ENCODE assay signal across 19 cellular contexts in the genomic region with DNA sequence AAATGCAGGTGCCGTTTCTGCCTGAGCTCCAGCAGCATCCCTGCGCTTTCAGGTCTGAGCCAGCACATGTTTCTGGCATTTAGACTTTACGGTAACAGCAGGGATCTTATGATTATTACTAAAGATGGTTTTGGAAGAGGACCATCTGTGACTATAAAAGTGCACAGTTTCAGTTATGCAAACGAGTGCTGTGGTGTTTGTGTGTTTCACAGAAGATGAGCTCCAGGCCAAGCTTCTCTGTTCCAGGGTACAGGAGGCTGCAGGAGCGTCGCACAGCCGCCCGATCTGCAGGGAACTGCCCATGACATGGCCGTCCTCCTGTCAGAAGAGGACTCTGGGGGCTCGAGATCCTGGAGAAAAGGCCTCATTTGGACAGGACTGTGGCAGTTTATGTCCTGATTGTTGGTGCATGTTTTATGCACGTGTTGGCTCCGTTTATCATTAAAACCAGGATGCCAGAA.
A peak's percentile ranks its signal among the peaks of the same experiment; 100 is the strongest.
DNase-seq lines count a peak whose midpoint lies in the region; ATAC-seq and TF ChIP-seq lines count a peak whose summit lies in the region.
"Had no signal": no experiment of that assay in that cellular context is flagged by ENCODE, and none has a peak within 500 bp of the region (broad histone marks: within the 10 kb centered on the region; RNA-seq: fewer than 3 reads in every experiment).

No MANE protein-coding gene starts in this region.

- peaks cover 5% of the 10 kb centered on the region for H3K27me3 Mint-ChIP-seq in GM23338 (ENCODE audit: insufficient read depth, low read depth, poor library complexity)
- no peaks in the 10 kb centered on the region for H3K27me3 Mint-ChIP-seq in activated CD4-positive, alpha-beta memory T cell treated with anti-CD3 and anti-CD28 coated beads for 36 hours
- H3K27me3 Mint-ChIP-seq: activated naive CD4-positive, alpha-beta T cell treated with anti-CD3 and anti-CD28 coated beads, Interleukin-2, amount 50 U/mL, for 24 hours had no signal

- no peaks in the 10 kb centered on the region for H4K20me1 ChIP-seq in GM23338 (replicated peaks; ENCODE audit: insufficient read depth)

- H3K4me3 Mint-ChIP-seq in GM23338: no peak overlapping the region
- no peak overlapping the region for H3K4me3 Mint-ChIP-seq in activated CD4-positive, alpha-beta memory T cell treated with anti-CD3 and anti-CD28 coated beads for 36 hours
- H3K4me3 Mint-ChIP-seq: activated naive CD4-positive, alpha-beta T cell treated with anti-CD3 and anti-CD28 coated beads, Interleukin-2, amount 50 U/mL, for 24 hours; T-helper 1 cell treated with Interleukin-12 subunit alpha and Interleukin-12 subunit beta and Interleukin-4 antibody, amounts not matched to agents 30 μg/mL and 1 μg/mL, for 36 hours had no signal

- no peak for TF ChIP-seq POLR2A in sigmoid colon (IDR thresholded peaks at IDR 0.05)

- POLR2A ChIA-PET in activated CD4-positive, alpha-beta memory T cell treated with anti-CD3 and anti-CD28 coated beads for 36 hours (lab: Charles Lee): no interaction called here

- no peak overlapping the region for H3K4me2 ChIP-seq in GM23338

- DNase-seq in DMS 273 (lab: John Stamatoyannopoulos, UW; ENCODE audit: unreplicated experiment): peak; percentile 50
- DNase-seq in DMS 273 treated with DMSO at 0.1 percent for 48 hours (lab: John Stamatoyannopoulos, UW): no peak
- no peak for DNase-seq in GM23338 (ENCODE audit: low spot score)
- peak; percentile 14 for DNase-seq in RWPE2 (ENCODE audit: low spot score)
- peak; percentile 69 for DNase-seq in sigmoid colon
- no peak for DNase-seq in KBM-7
- no peak for DNase-seq in activated CD4-positive, alpha-beta memory T cell treated with anti-CD3 and anti-CD28 coated beads for 36 hours
- no peak for DNase-seq in foreskin melanocyte
- DNase-seq: activated CD4-positive, CD25-positive, alpha-beta regulatory T cell treated with anti-CD3 and anti-CD28 coated beads, Interleukin-2, amount 50 U/mL, for 72 hours; activated CD8-positive, alpha-beta memory T cell treated with anti-CD3 and anti-CD28 coated beads, Interleukin-2, amount 50 U/mL, for 4 hours; effector CD4-positive, alpha-beta T cell; HCEC 1CT; left colon; NCI-H1436 treated with DMSO at 0.1 percent for 48 hours; NCI-H748 treated with DMSO at 0.1 percent for 48 hours; stomach had no signal

- H3K27me3 ChIP-seq in GM23338 (ENCODE audit: insufficient read depth) (no peaks in the 10 kb centered on the region), RWPE2 (ENCODE audit: insufficient read depth, poor library complexity, severe bottlenecking) (no peaks in the 10 kb centered on the region), sigmoid colon (no peaks in the 10 kb centered on the region)
- H3K27me3 ChIP-seq: stomach had no signal

- intact Hi-C loops in sigmoid colon (cut with DNase I): no loop called here
- intact Hi-C loops in activated CD4-positive, alpha-beta memory T cell treated with anti-CD3 and anti-CD28 coated beads for 36 hours (cut with micrococcal nuclease): no loop called here

- no peak overlapping the region for H2AFZ ChIP-seq in GM23338

- H3K27ac Mint-ChIP-seq in GM23338: peak overlapping the region; percentile 46; the same call in 1 of the 2 replicates
- no peak overlapping the region for H3K27ac Mint-ChIP-seq in activated CD4-positive, alpha-beta memory T cell treated with anti-CD3 and anti-CD28 coated beads for 36 hours
- H3K27ac Mint-ChIP-seq: activated naive CD4-positive, alpha-beta T cell treated with anti-CD3 and anti-CD28 coated beads, Interleukin-2, amount 50 U/mL, for 24 hours; T-helper 1 cell treated with Interleukin-12 subunit alpha and Interleukin-12 subunit beta and Interleukin-4 antibody, amounts not matched to agents 30 μg/mL and 1 μg/mL, for 36 hours had no signal

- WGBS in sigmoid colon, 2 donors: 79 to 89% methylated on average over 12 of the region's 12 CpGs

- TF ChIP-seq CTCF in GM23338 (conservative IDR thresholded peaks at IDR 0.05; ENCODE audit: low read depth in 2 of 2): no peak
- no peak for TF ChIP-seq CTCF in RWPE2 (IDR thresholded peaks at IDR 0.05; ENCODE audit: poor library complexity, severe bottlenecking)
- TF ChIP-seq CTCF in sigmoid colon (IDR thresholded peaks at IDR 0.05): no peak

- H3K4me1 ChIP-seq in GM23338 (ENCODE audit: insufficient read depth): no peaks in the 10 kb centered on the region
- no peaks in the 10 kb centered on the region for H3K4me1 ChIP-seq in RWPE2 (ENCODE audit: insufficient read depth, poor library complexity, severe bottlenecking)
- H3K4me1 ChIP-seq in sigmoid colon: peaks cover 0 to 10% (median 2%) of the 10 kb centered on the region in 4 donors
- H3K4me1 ChIP-seq: stomach had no signal

- no peaks in the 10 kb centered on the region; the same call in 1 of the 3 replicates for H3K36me3 Mint-ChIP-seq in GM23338 (ENCODE audit: low read depth)
- peaks cover 27% of the 10 kb centered on the region for H3K36me3 Mint-ChIP-seq in activated CD4-positive, alpha-beta memory T cell treated with anti-CD3 and anti-CD28 coated beads for 36 hours

- CTCF ChIA-PET in activated CD4-positive, alpha-beta memory T cell treated with anti-CD3 and anti-CD28 coated beads for 36 hours (lab: Charles Lee): no interaction called here

- H3K27ac ChIP-seq in GM23338 (ENCODE audit: low read depth) (no peak overlapping the region), RWPE2 (ENCODE audit: poor library complexity, severe bottlenecking) (no peak overlapping the region), sigmoid colon (no peak overlapping the region)
- H3K27ac ChIP-seq: 22Rv1, stomach had no signal

- H3K4me1 Mint-ChIP-seq in GM23338: no peaks in the 10 kb centered on the region
- no peaks in the 10 kb centered on the region for H3K4me1 Mint-ChIP-seq in activated CD4-positive, alpha-beta memory T cell treated with anti-CD3 and anti-CD28 coated beads for 36 hours (ENCODE audit: low read depth)
- H3K4me1 Mint-ChIP-seq: activated naive CD4-positive, alpha-beta T cell treated with anti-CD3 and anti-CD28 coated beads, Interleukin-2, amount 50 U/mL, for 24 hours had no signal

- no peaks in the 10 kb centered on the region for H3K9me3 ChIP-seq in RWPE2 (ENCODE audit: severe bottlenecking)
- H3K9me3 ChIP-seq in sigmoid colon: no peaks in the 10 kb centered on the region
- H3K9me3 ChIP-seq: stomach had no signal

- TF ChIP-seq EP300 in sigmoid colon (IDR thresholded peaks at IDR 0.05): no peak

- H3K9me3 Mint-ChIP-seq in GM23338: no peaks in the 10 kb centered on the region
- no peaks in the 10 kb centered on the region for H3K9me3 Mint-ChIP-seq in activated CD4-positive, alpha-beta memory T cell treated with anti-CD3 and anti-CD28 coated beads for 36 hours
- H3K9me3 Mint-ChIP-seq: activated naive CD4-positive, alpha-beta T cell treated with anti-CD3 and anti-CD28 coated beads, Interleukin-2, amount 50 U/mL, for 24 hours; T-helper 1 cell treated with Interleukin-12 subunit alpha and Interleukin-12 subunit beta and Interleukin-4 antibody, amounts not matched to agents 30 μg/mL and 1 μg/mL, for 36 hours had no signal

- no peaks in the 10 kb centered on the region for H3K9me2 ChIP-seq in GM23338 (ENCODE audit: insufficient read depth)

- H3K4me3 ChIP-seq in GM23338: no peak overlapping the region
- H3K4me3 ChIP-seq in RWPE2 (ENCODE audit: severe bottlenecking): no peak overlapping the region
- H3K4me3 ChIP-seq in sigmoid colon: no peak overlapping the region
- H3K4me3 ChIP-seq: stomach had no signal

- no peaks in the 10 kb centered on the region for H3K79me2 ChIP-seq in GM23338 (replicated peaks; ENCODE audit: insufficient read depth)

- no peaks in the 10 kb centered on the region for H3F3A ChIP-seq in GM23338 (replicated peaks; ENCODE audit: low read depth)

- ATAC-seq in GM23338 (no peak), RWPE2 (ENCODE audit: low read depth) (no peak)
- ATAC-seq: left colon had no signal

- H3K36me3 ChIP-seq in GM23338 (ENCODE audit: insufficient read depth): no peaks in the 10 kb centered on the region
- no peaks in the 10 kb centered on the region for H3K36me3 ChIP-seq in RWPE2 (ENCODE audit: low read depth)
- H3K36me3 ChIP-seq in sigmoid colon: no peaks in the 10 kb centered on the region

- in situ Hi-C loops in KBM-7 (cut with MboI; ENCODE audit: low pct_unique_long_range_greater_than_20kb, low sequenced_read_pairs): no loop called here

TF ChIP-seq in GM23338, 12 proteins besides CTCF, POLR2A, EP300 and RAD21 (continues in another document):
- no peak for TF ChIP-seq ZNF331 (CRISPR knock-in tag; IDR thresholded peaks at IDR 0.05; ENCODE audit: low read depth)
- no peak for TF ChIP-seq JUNB (IDR thresholded peaks at IDR 0.05; ENCODE audit: unreplicated experiment)
- TF ChIP-seq ZNF114 (CRISPR knock-in tag; IDR thresholded peaks at IDR 0.05): no peak
- no peak for TF ChIP-seq STAT1 (IDR thresholded peaks at IDR 0.05; ENCODE audit: unreplicated experiment)
- no peak for TF ChIP-seq EZH2phosphoT487 (IDR thresholded peaks at IDR 0.05; ENCODE audit: unreplicated experiment)
- TF ChIP-seq CREB1 (CRISPR knock-in tag; IDR thresholded peaks at IDR 0.05; ENCODE audit: low read depth): no peak

Comparison
In these comparisons a context has a peak if more than half of its experiments do, and no peak if none do; other contexts are left out.
1. DNase-seq: peak in DMS 273 (single experiment), RWPE2 (single experiment) and sigmoid colon (single experiment); none in DMS 273 treated with DMSO at 0.1 percent for 48 hours (single experiment), GM23338 (single experiment), KBM-7 (single experiment), activated CD4-positive, alpha-beta memory T cell treated with anti-CD3 and anti-CD28 coated beads for 36 hours (single experiment) and foreskin melanocyte (single experiment).